20 cellular contexts compared by ENCODE assay signal in genomic region chr1:224137518-224137917, GRCh38.
"Had no signal": no experiment of that assay in that cellular context is flagged by ENCODE, and none has a peak within 500 bp of the region (broad histone marks: within the 10 kb centered on the region; RNA-seq: fewer than 3 reads in every experiment).

No MANE protein-coding gene starts in this region.

- H3K27ac ChIP-seq: cardiac muscle cell, hepatocyte, left lung, sigmoid colon, thyroid gland had no signal

- DNase-seq: activated CD8-positive, alpha-beta memory T cell treated with anti-CD3 and anti-CD28 coated beads, Interleukin-2, amount 50 U/mL, for 48 hours; activated naive CD4-positive, alpha-beta T cell treated with anti-CD3 and anti-CD28 coated beads for 36 hours; activated naive CD8-positive, alpha-beta T cell treated with anti-CD3 and anti-CD28 coated beads, Interleukin-2, amount 50 U/mL, for 24 hours; activated T-cell treated with anti-CD3 and anti-CD28 coated beads, Interleukin-2, amount 50 U/mL, for 4 hours; dermis blood vessel endothelial cell; effector CD8-positive, alpha-beta T cell; foreskin melanocyte; immature natural killer cell; left lung; mammary epithelial cell; natural killer cell; sigmoid colon; stimulated activated CD4-positive, alpha-beta T cell treated with anti-CD3 and anti-CD28 coated beads, Interleukin-4, amount 100 ng/mL, for 1 hour; substantia nigra; T-helper 9 cell; thyroid gland had no signal

- H3K4me3 ChIP-seq: cardiac muscle cell, hepatocyte, left lung, sigmoid colon, smooth muscle cell, thyroid gland had no signal

- H3K9me3 ChIP-seq: left lung, sigmoid colon, thyroid gland had no signal

- H3K27me3 ChIP-seq: cardiac muscle cell, hepatocyte, left lung, sigmoid colon, thyroid gland had no signal

- H3K4me1 ChIP-seq: left lung, sigmoid colon, thyroid gland had no signal

- ATAC-seq: activated naive CD8-positive, alpha-beta T cell treated with anti-CD3 and anti-CD28 coated beads, Interleukin-2, amount 50 U/mL, for 24 hours; activated T-cell treated with anti-CD3 and anti-CD28 coated beads, Interleukin-2, amount 50 U/mL, for 4 hours; left lung; natural killer cell; WTC11 had no signal
